ENCODE assay signal across 1 cellular context in the genomic region with DNA sequence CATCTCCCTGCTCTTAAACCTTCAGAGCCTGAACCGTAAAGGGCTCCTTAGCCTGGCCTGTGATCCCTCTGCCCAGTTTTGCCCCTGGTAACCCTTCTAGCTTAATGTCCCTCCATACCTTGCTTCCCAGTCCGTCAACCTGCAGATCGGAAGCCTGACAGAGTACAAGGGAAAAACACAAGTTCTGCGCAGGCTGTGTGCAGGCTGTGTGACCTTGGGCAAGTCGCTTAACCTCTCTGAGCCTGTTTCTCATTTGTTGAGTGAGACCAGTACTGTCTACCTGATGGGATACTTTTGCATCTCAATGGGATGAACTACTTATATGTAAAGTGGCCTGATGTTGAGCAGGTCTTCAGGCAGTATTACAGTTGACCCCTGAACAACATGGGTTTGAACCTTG.
TF ChIP-seq lines count a peak whose summit lies in the region.

No MANE protein-coding gene starts in this region.

TF ChIP-seq in K562, 482 proteins besides CTCF, POLR2A, EP300 and RAD21:
- no peak for TF ChIP-seq ZFPM2 (CRISPR knock-in tag; IDR thresholded peaks at IDR 0.05)
- TF ChIP-seq SAP30 (IDR thresholded peaks at IDR 0.05; ENCODE audit: borderline replicate concordance, insufficient read depth, low read depth, low read length, poor library complexity, severe bottlenecking) = no peak
- TF ChIP-seq CTBP1 (IDR thresholded peaks at IDR 0.05; ENCODE audit: borderline replicate concordance) = no peak
- no peak for TF ChIP-seq HOXB6 (CRISPR knock-in tag; IDR thresholded peaks at IDR 0.05; ENCODE audit: borderline replicate concordance)
- TF ChIP-seq ZNF12 (CRISPR knock-in tag; IDR thresholded peaks at IDR 0.05) = no peak
- TF ChIP-seq U2AF2 (optimal IDR thresholded peaks at IDR 0.05; ENCODE audit: low read depth, low read length) = no peak
- TF ChIP-seq KDM2B (CRISPR knock-in tag; IDR thresholded peaks at IDR 0.05) = no peak
- no peak for TF ChIP-seq SMARCB1 (IDR thresholded peaks at IDR 0.05; ENCODE audit: insufficient read length, low read depth)
- TF ChIP-seq ZFP36 (IDR thresholded peaks at IDR 0.05; ENCODE audit: low read depth, low read length, partially characterized antibody) = peak; percentile 83
- TF ChIP-seq ZNF507 (tag; conservative IDR thresholded peaks at IDR 0.05) = no peak
- TF ChIP-seq CHCHD3 (CRISPR knock-in tag; IDR thresholded peaks at IDR 0.05) = no peak
- TF ChIP-seq, protein P1, sequence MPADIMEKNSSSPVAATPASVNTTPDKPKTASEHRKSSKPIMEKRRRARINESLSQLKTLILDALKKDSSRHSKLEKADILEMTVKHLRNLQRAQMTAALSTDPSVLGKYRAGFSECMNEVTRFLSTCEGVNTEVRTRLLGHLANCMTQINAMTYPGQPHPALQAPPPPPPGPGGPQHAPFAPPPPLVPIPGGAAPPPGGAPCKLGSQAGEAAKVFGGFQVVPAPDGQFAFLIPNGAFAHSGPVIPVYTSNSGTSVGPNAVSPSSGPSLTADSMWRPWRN (IDR thresholded peaks at IDR 0.05; ENCODE audit: low read depth) = no peak
- TF ChIP-seq FOXA1 (IDR thresholded peaks at IDR 0.05; ENCODE audit: borderline replicate concordance) = no peak
- no peak for TF ChIP-seq KAT7 (CRISPR knock-in tag; IDR thresholded peaks at IDR 0.05; ENCODE audit: borderline replicate concordance)
- TF ChIP-seq HDGF (IDR thresholded peaks at IDR 0.05) = no peak
- TF ChIP-seq, protein P2, sequence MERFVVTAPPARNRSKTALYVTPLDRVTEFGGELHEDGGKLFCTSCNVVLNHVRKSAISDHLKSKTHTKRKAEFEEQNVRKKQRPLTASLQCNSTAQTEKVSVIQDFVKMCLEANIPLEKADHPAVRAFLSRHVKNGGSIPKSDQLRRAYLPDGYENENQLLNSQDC (CRISPR knock-in tag; IDR thresholded peaks at IDR 0.05) = no peak
- no peak for TF ChIP-seq PCBP1 (IDR thresholded peaks at IDR 0.05; ENCODE audit: low read depth, low read length, poor library complexity, severe bottlenecking)
- no peak for TF ChIP-seq CHD4 (IDR thresholded peaks at IDR 0.05; ENCODE audit: insufficient read depth, insufficient replicate concordance, low read depth, low read length, poor library complexity, severe bottlenecking)
- no peak for TF ChIP-seq SRSF9 (IDR thresholded peaks at IDR 0.05; ENCODE audit: borderline replicate concordance, low read depth, low read length)
- peak; percentile 55 to 64; a peak in 3 of 4 replicates for TF ChIP-seq KDM1A (IDR thresholded peaks at IDR 0.05)
- TF ChIP-seq SNIP1 (IDR thresholded peaks at IDR 0.05; ENCODE audit: low read depth) = no peak
- no peak for TF ChIP-seq DNMT1 (IDR thresholded peaks at IDR 0.05)
- TF ChIP-seq, protein P3, sequence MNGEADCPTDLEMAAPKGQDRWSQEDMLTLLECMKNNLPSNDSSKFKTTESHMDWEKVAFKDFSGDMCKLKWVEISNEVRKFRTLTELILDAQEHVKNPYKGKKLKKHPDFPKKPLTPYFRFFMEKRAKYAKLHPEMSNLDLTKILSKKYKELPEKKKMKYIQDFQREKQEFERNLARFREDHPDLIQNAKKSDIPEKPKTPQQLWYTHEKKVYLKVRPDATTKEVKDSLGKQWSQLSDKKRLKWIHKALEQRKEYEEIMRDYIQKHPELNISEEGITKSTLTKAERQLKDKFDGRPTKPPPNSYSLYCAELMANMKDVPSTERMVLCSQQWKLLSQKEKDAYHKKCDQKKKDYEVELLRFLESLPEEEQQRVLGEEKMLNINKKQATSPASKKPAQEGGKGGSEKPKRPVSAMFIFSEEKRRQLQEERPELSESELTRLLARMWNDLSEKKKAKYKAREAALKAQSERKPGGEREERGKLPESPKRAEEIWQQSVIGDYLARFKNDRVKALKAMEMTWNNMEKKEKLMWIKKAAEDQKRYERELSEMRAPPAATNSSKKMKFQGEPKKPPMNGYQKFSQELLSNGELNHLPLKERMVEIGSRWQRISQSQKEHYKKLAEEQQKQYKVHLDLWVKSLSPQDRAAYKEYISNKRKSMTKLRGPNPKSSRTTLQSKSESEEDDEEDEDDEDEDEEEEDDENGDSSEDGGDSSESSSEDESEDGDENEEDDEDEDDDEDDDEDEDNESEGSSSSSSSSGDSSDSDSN (IDR thresholded peaks at IDR 0.05; ENCODE audit: borderline replicate concordance in 1 of 2, low read depth in 2 of 2, low read length in 2 of 2) = no peak
- TF ChIP-seq ZKSCAN1 (IDR thresholded peaks at IDR 0.05; ENCODE audit: low read depth, low read length) = no peak
- no peak for TF ChIP-seq SMC3 (conservative IDR thresholded peaks at IDR 0.05; ENCODE audit: insufficient read depth, low read depth, low read length)
- TF ChIP-seq SMARCA5 (IDR thresholded peaks at IDR 0.05) = peak; percentile 59; the same call in 1 of the 2 replicates
- peak; percentile 91 for TF ChIP-seq RBM25 (IDR thresholded peaks at IDR 0.05; ENCODE audit: low read depth, low read length, severe bottlenecking)
- no peak for TF ChIP-seq YBX1 (IDR thresholded peaks at IDR 0.05)
- TF ChIP-seq BCOR (IDR thresholded peaks at IDR 0.05) = peak; percentile 93
- no peak for TF ChIP-seq COPS2 (conservative IDR thresholded peaks at IDR 0.05)
- TF ChIP-seq KHSRP (IDR thresholded peaks at IDR 0.05) = no peak
- TF ChIP-seq ZNF778 (CRISPR knock-in tag; IDR thresholded peaks at IDR 0.05) = no peak
- no peak for TF ChIP-seq TEAD4 (IDR thresholded peaks at IDR 0.05; ENCODE audit: low read length)
- no peak for TF ChIP-seq TEAD4 (CRISPR knock-in tag; IDR thresholded peaks at IDR 0.05; ENCODE audit: borderline replicate concordance)
